ENCODE assay signal across 8 cellular contexts in the genomic region with DNA sequence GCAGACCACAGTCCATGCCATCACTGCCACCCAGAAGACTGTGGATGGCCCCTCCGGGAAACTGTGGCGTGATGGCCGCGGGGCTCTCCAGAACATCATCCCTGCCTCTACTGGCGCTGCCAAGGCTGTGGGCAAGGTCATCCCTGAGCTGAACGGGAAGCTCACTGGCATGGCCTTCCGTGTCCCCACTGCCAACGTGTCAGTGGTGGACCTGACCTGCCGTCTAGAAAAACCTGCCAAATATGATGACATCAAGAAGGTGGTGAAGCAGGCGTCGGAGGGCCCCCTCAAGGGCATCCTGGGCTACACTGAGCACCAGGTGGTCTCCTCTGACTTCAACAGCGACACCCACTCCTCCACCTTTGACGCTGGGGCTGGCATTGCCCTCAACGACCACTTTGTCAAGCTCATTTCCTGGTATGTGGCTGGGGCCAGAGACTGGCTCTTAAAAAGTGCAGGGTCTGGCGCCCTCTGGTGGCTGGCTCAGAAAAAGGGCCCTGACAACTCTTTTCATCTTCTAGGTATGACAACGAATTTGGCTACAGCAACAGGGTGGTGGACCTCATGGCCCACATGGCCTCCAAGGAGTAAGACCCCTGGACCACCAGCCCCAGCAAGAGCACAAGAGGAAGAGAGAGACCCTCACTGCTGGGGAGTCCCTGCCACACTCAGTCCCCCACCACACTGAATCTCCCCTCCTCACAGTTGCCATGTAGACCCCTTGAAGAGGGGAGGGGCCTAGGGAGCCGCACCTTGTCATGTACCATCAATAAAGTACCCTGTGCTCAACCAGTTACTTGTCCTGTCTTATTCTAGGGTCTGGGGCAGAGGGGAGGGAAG. TPM values are rescaled to one million over a fixed set of nuclear protein-coding genes. Genes with fewer than 3 reads are reported as not detected.
A peak's percentile ranks its signal among the peaks of the same experiment; 100 is the strongest.
DNase-seq lines count a peak whose midpoint lies in the region; TF ChIP-seq lines count a peak whose summit lies in the region.
"Not testable (repeated sequence)": the region's sequence is repeated elsewhere in the genome, so short reads cannot be mapped to it uniquely, and the experiment has no call there.

No MANE protein-coding gene starts in this region.

- not testable (repeated sequence) for H3K27me3 Mint-ChIP-seq in activated CD4-positive, alpha-beta memory T cell treated with anti-CD3 and anti-CD28 coated beads for 36 hours

- H4K20me1 ChIP-seq in Loucy (ENCODE audit: insufficient read depth, low read length, poor library complexity, severe bottlenecking), result peaks cover 43% of the 10 kb centered on the region
- peaks cover 42% of the 10 kb centered on the region for H4K20me1 ChIP-seq in OCI-LY3 (ENCODE audit: insufficient read depth, low read length)

- not testable (repeated sequence) for H3K9me2 ChIP-seq in Loucy (replicated peaks; ENCODE audit: low read depth, low read length)

- peaks cover 53% of the 10 kb centered on the region for H3K36me3 ChIP-seq in Loucy (ENCODE audit: insufficient read depth, low read length)
- peaks cover 34% of the 10 kb centered on the region for H3K36me3 ChIP-seq in OCI-LY3 (replicated peaks; ENCODE audit: low read depth, low read length)
- H3K36me3 ChIP-seq in transverse colon, result peaks cover 0 to 16% (median 6%) of the 10 kb centered on the region in 4 donors

- peaks cover 51% of the 10 kb centered on the region for H3K36me3 Mint-ChIP-seq in activated CD4-positive, alpha-beta memory T cell treated with anti-CD3 and anti-CD28 coated beads for 36 hours

- peaks cover 61% of the 10 kb centered on the region for H3K4me1 Mint-ChIP-seq in activated CD4-positive, alpha-beta memory T cell treated with anti-CD3 and anti-CD28 coated beads for 36 hours (ENCODE audit: low read depth)

- peak overlapping the region; percentile 100 for H3K27ac Mint-ChIP-seq in activated CD4-positive, alpha-beta memory T cell treated with anti-CD3 and anti-CD28 coated beads for 36 hours

- TF ChIP-seq EP300 in transverse colon (IDR thresholded peaks at IDR 0.05; ENCODE audit: low read depth), result not testable (repeated sequence)

- H3K4me3 ChIP-seq in Loucy (ENCODE audit: low read length, poor library complexity, severe bottlenecking) (peak overlapping the region; percentile 86), retinal pigment epithelial cell (ENCODE audit: low read length) (peak overlapping the region; percentile 97)
- not testable (repeated sequence) for H3K4me3 ChIP-seq in OCI-LY3 (ENCODE audit: low read length); transverse colon

- peaks cover 21% of the 10 kb centered on the region; the same call in 1 of the 2 replicates for H3F3A ChIP-seq in Loucy (ENCODE audit: low read depth)

- H3K4me3 Mint-ChIP-seq in activated CD4-positive, alpha-beta memory T cell treated with anti-CD3 and anti-CD28 coated beads for 36 hours, result peak overlapping the region; percentile 96

- not testable (repeated sequence) for H2AFZ ChIP-seq in Loucy (ENCODE audit: low read length); OCI-LY3 (ENCODE audit: low read depth, low read length)

- peaks cover 22% of the 10 kb centered on the region for H3K4me1 ChIP-seq in Loucy (ENCODE audit: insufficient read depth, low read length, poor library complexity, severe bottlenecking)
- H3K4me1 ChIP-seq in OCI-LY3 (ENCODE audit: low read length), result peaks cover 45% of the 10 kb centered on the region
- H3K4me1 ChIP-seq in transverse colon, result peaks cover 35 to 85% (median 66%) of the 10 kb centered on the region in 4 donors

- H3K79me2 ChIP-seq in Loucy (ENCODE audit: insufficient read depth, low read length), result peaks cover 50% of the 10 kb centered on the region
- H3K79me2 ChIP-seq in OCI-LY3 (ENCODE audit: low read length), result peaks cover 36% of the 10 kb centered on the region

- in situ Hi-C loops in transverse colon (cut with MboI; ENCODE audit: low pct_ligation_motif_present in 1 of 4, low pct_unique_long_range_greater_than_20kb in 1 of 4, low sequenced_read_pairs in 3 of 4), result loop anchor here in 1 of 4 donors (25.0 kb wide), 2 partner anchors 100 to 200 kb away; partner anchors contain the start of genes CD27 and TNFRSF1A

- H3K9me3 Mint-ChIP-seq in activated CD4-positive, alpha-beta memory T cell treated with anti-CD3 and anti-CD28 coated beads for 36 hours, result not testable (repeated sequence)

- intact Hi-C loops in activated CD4-positive, alpha-beta memory T cell treated with anti-CD3 and anti-CD28 coated beads for 36 hours (cut with micrococcal nuclease), result loop anchor here (1.0 kb wide), 1 partner anchor 114 kb away; no protein-coding TSS in a partner anchor
- intact Hi-C loops in transverse colon (cut with DNase I; ENCODE audit: low total_unique reads), result loop anchor here (5.0 to 10.0 kb wide), 2 partner anchors 115 to 213 kb away; no protein-coding TSS in a partner anchor

- not testable (repeated sequence) for H3K9me3 ChIP-seq in Loucy (ENCODE audit: insufficient read depth, low read depth, low read length); OCI-LY3 (ENCODE audit: insufficient read depth, low read length); transverse colon

- WGBS in transverse colon (ENCODE audit: low coverage in 1 of 2), 2 donors, result 0 to 29% methylated on average over 2 to 17 of the region's 17 CpGs

- H3K27ac ChIP-seq in OCI-LY3 (ENCODE audit: low read length) (peak overlapping the region; percentile 33), caudate nucleus (ENCODE audit: low read depth, low read length) (peak overlapping the region; percentile 36), transverse colon (peak overlapping the region; percentile 94 to 98 (median 98))

- POLR2A ChIA-PET in activated CD4-positive, alpha-beta memory T cell treated with anti-CD3 and anti-CD28 coated beads for 36 hours (lab: Charles Lee), result interaction anchor here (0.6 to 6.3 kb wide), 12 partner anchors 10 to 335 kb away, joined by 3 to 54 read pairs (median 7); partner anchors contain the start of genes IFFO1, MRPL51, SPSB2 and VAMP1

- not testable (repeated sequence) for H3K9ac ChIP-seq in Loucy (ENCODE audit: low read depth, low read length, poor library complexity, severe bottlenecking); OCI-LY3 (ENCODE audit: low read length)

- DNase-seq in EH (ENCODE audit: low read depth) (peak; percentile 83), caudate nucleus (lab: John Stamatoyannopoulos, UW) (peak in 54 of 61 donors; percentile 18 to 94 (median 56)), iPS-NIHi11 (ENCODE audit: low spot score) (peak; percentile 34), retinal pigment epithelial cell (ENCODE audit: low read depth) (peak; percentile 30), transverse colon (peak; percentile 88)
- peak; percentile 90 for DNase-seq in activated CD4-positive, alpha-beta memory T cell treated with anti-CD3 and anti-CD28 coated beads for 36 hours

- peak overlapping the region; percentile 99 for H3K4me2 ChIP-seq in Loucy (ENCODE audit: low read depth, low read length, poor library complexity, severe bottlenecking)
- peak overlapping the region; percentile 16; the same call in 1 of the 2 replicates for H3K4me2 ChIP-seq in OCI-LY3 (ENCODE audit: low read length)

- peaks cover 10% of the 10 kb centered on the region for H3K27me3 ChIP-seq in Loucy (ENCODE audit: insufficient read depth, low read length, poor library complexity, severe bottlenecking)
- H3K27me3 ChIP-seq in OCI-LY3 (ENCODE audit: low read depth, low read length); transverse colon: not testable (repeated sequence)

- TF ChIP-seq CTCF in Loucy (conservative IDR thresholded peaks at IDR 0.05; ENCODE audit: low read length), result peak; percentile 79
- peak; percentile 73 for TF ChIP-seq CTCF in OCI-LY3 (IDR thresholded peaks at IDR 0.05; ENCODE audit: low read depth, low read length)
- TF ChIP-seq CTCF in retinal pigment epithelial cell (conservative IDR thresholded peaks at IDR 0.05; ENCODE audit: low read depth, low read length), result peak; percentile 81
- TF ChIP-seq CTCF in transverse colon (IDR thresholded peaks at IDR 0.05), result peak; percentile 92 to 95 (median 94)

- CTCF ChIA-PET in activated CD4-positive, alpha-beta memory T cell treated with anti-CD3 and anti-CD28 coated beads for 36 hours (lab: Charles Lee), result interaction anchor here (0.6 to 4.2 kb wide), 28 partner anchors 9 to 204 kb away, joined by 3 to 61 read pairs (median 4); partner anchors contain the start of genes CD27, IFFO1, MRPL51 and NOP2

- not testable (repeated sequence) for TF ChIP-seq POLR2A in transverse colon (IDR thresholded peaks at IDR 0.05)

RNA-seq across cellular contexts. Expression of gene GAPDH, which starts 3.5 kb away (rescaled TPM):
- total RNA-seq in activated CD4-positive, alpha-beta memory T cell treated with anti-CD3 and anti-CD28 coated beads for 36 hours, result 1,000 to 10,000 TPM; 5,823 to 5,836 TPM
- total RNA-seq in transverse colon, result 1,000 to 10,000 TPM; 1,806 to 2,946 (median 2,333) TPM

RNA-seq across cellular contexts. Expression of gene IFFO1, which starts 18.0 kb away (rescaled TPM):
- total RNA-seq in activated CD4-positive, alpha-beta memory T cell treated with anti-CD3 and anti-CD28 coated beads for 36 hours, result 10 to 100 TPM; 10.9 to 12.4 TPM
- total RNA-seq in transverse colon, result 10 to 100 TPM in 1 of 4 donors, 1 to 10 TPM in 3; 6.1 to 54.2 (median 8.0) TPM

RNA-seq across cellular contexts. Expression of gene NOP2, which starts 30.3 kb away (rescaled TPM):
- total RNA-seq in activated CD4-positive, alpha-beta memory T cell treated with anti-CD3 and anti-CD28 coated beads for 36 hours, result 10 to 100 TPM; 74.9 to 82.2 TPM
- 100 to 1,000 TPM in 1 of 4 donors, 10 to 100 TPM in 3; 12.8 to 167 (median 30.5) TPM for total RNA-seq in transverse colon

RNA-seq across cellular contexts. Expression of gene NCAPD2, which starts 43.9 kb away (rescaled TPM):
- total RNA-seq in activated CD4-positive, alpha-beta memory T cell treated with anti-CD3 and anti-CD28 coated beads for 36 hours, result 100 to 1,000 TPM; 192 to 196 TPM
- 10 to 100 TPM; 18.3 to 20.2 (median 19.2) TPM for total RNA-seq in transverse colon

RNA-seq across cellular contexts. Expression of gene MRPL51, which starts 44.7 kb away (rescaled TPM):
- total RNA-seq in activated CD4-positive, alpha-beta memory T cell treated with anti-CD3 and anti-CD28 coated beads for 36 hours, result 100 to 1,000 TPM; 289 to 312 TPM
- 10 to 100 TPM in 3 of 4 donors, 1 to 10 TPM in 1; 2.6 to 49.7 (median 40.9) TPM for total RNA-seq in transverse colon

Comparison
In these comparisons a context has a peak if more than half of its experiments do, and no peak if none do; other contexts are left out.
1. DNase-seq: peak in every context shown above with its lines; median percentile 90 in activated CD4-positive, alpha-beta memory T cell treated with anti-CD3 and anti-CD28 coated beads for 36 hours; 88 in transverse colon; 83 in EH; 56 in caudate nucleus; 34 in iPS-NIHi11; 30 in retinal pigment epithelial cell.
2. H3K27ac ChIP-seq: peak in every context shown above with its lines; median percentile 98 in transverse colon; 36 in caudate nucleus; 33 in OCI-LY3.